Comparison of ENCODE assay signal across 13 cellular contexts in the genomic region with DNA sequence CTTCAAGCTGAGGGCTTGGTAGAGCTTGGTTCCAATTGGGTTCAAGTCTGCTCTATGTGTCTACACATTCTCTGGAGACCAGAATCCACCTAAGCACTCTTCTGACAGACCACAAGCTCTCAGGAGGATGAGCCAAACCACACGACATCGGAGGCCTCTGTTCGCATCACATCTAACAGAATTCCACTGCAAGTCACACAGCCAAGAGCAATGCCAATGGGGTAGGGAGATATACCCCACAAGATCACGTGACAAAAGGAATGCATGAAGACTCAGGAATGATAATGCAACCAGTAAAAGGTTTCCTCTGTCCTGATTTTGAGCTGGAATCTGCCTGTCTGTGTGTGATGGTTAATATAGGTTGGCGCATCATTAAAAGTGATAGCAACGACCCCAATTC. TPM values are rescaled to one million over a fixed set of nuclear protein-coding genes. Genes with fewer than 3 reads are reported as not detected.
DNase-seq lines count a peak whose midpoint lies in the region; ATAC-seq and TF ChIP-seq lines count a peak whose summit lies in the region.
"Had no signal": no experiment of that assay in that cellular context is flagged by ENCODE, and none has a peak within 500 bp of the region (broad histone marks: within the 10 kb centered on the region; RNA-seq: fewer than 3 reads in every experiment).

No MANE protein-coding gene starts in this region.

- H4K20me1 ChIP-seq in BLaER1 treated with 17β-estradiol and CSF1 and Interleukin-3, amounts not matched to agents 10 nM and 100 nM: no peaks in the 10 kb centered on the region

- H3K4me2 ChIP-seq in BLaER1 treated with 17β-estradiol and CSF1 and Interleukin-3, amounts not matched to agents 10 nM and 100 nM: peak overlapping the region in 7 of 11 experiments; percentile 9 to 84 (median 80); a peak in 11 of 22 replicates

- H3K9me3 ChIP-seq in BLaER1 treated with 17β-estradiol and CSF1 and Interleukin-3, amounts not matched to agents 10 nM and 100 nM (replicated peaks in 1 of 11): peaks cover 0 to 22% (median 13%) of the 10 kb centered on the region in 11 experiments; a peak in 14 of 22 replicates
- no peaks in the 10 kb centered on the region for H3K9me3 ChIP-seq in RWPE2 (ENCODE audit: severe bottlenecking)

- H3K4me3 ChIP-seq in BLaER1 treated with 17β-estradiol and CSF1 and Interleukin-3, amounts not matched to agents 10 nM and 100 nM: no peak overlapping the region
- no peak overlapping the region for H3K4me3 ChIP-seq in RWPE2 (ENCODE audit: severe bottlenecking)

- TF ChIP-seq CTCF in RWPE2 (IDR thresholded peaks at IDR 0.05; ENCODE audit: poor library complexity, severe bottlenecking): no peak

- H3K27me3 ChIP-seq in BLaER1 treated with 17β-estradiol and CSF1 and Interleukin-3, amounts not matched to agents 10 nM and 100 nM: no peaks in the 10 kb centered on the region
- peaks cover 20% of the 10 kb centered on the region for H3K27me3 ChIP-seq in RWPE2 (ENCODE audit: insufficient read depth, poor library complexity, severe bottlenecking)

- no peak overlapping the region for H3K27ac ChIP-seq in BLaER1 treated with 17β-estradiol and CSF1 and Interleukin-3, amounts not matched to agents 10 nM and 100 nM
- H3K27ac ChIP-seq in RWPE2 (ENCODE audit: poor library complexity, severe bottlenecking): no peak overlapping the region

- ATAC-seq in RWPE2 (ENCODE audit: low read depth) (no peak), left lobe of liver (no peak), GM18861 (IDR thresholded peaks at IDR 0.05; ENCODE audit: unreplicated experiment) (no peak)
- ATAC-seq: HCT116 had no signal

- H3K9ac ChIP-seq in BLaER1 treated with 17β-estradiol and CSF1 and Interleukin-3, amounts not matched to agents 10 nM and 100 nM: no peak overlapping the region

- DNase-seq in RWPE2 (ENCODE audit: low spot score) (peak; percentile 5), left lobe of liver (ENCODE audit: low spot score) (peak; percentile 5), ureter (ENCODE audit: low spot score) (peak; percentile 7), hypothalamus (lab: John Stamatoyannopoulos, UW) (no peak), DMS 273 treated with DMSO at 0.1 percent for 48 hours (lab: John Stamatoyannopoulos, UW) (no peak)
- DNase-seq: CD4-positive, CD25-positive, alpha-beta regulatory T cell; DMS153; DMS79 treated with DMSO at 0.1 percent for 48 hours; EL; KBM-7 had no signal

- H3K4me1 ChIP-seq in BLaER1 treated with 17β-estradiol and CSF1 and Interleukin-3, amounts not matched to agents 10 nM and 100 nM: peaks cover 16 to 45% (median 31%) of the 10 kb centered on the region in 10 experiments
- H3K4me1 ChIP-seq in RWPE2 (ENCODE audit: insufficient read depth, poor library complexity, severe bottlenecking): no peaks in the 10 kb centered on the region

- H3K36me3 ChIP-seq in BLaER1 treated with 17β-estradiol and CSF1 and Interleukin-3, amounts not matched to agents 10 nM and 100 nM: no peaks in the 10 kb centered on the region
- H3K36me3 ChIP-seq in RWPE2 (ENCODE audit: low read depth): no peaks in the 10 kb centered on the region

RNA-seq across cellular contexts. Expression of a gene that starts 46.6 kb away (rescaled TPM):
- total RNA-seq in left lobe of liver (271 TPM), ureter (1,081 TPM)

RNA-seq across cellular contexts. Expression of a gene that starts 56.5 kb away (rescaled TPM):
- total RNA-seq in left lobe of liver: 0.81 TPM
- 8.2 TPM for total RNA-seq in ureter

Comparison
In these comparisons a context has a peak if more than half of its experiments do, and no peak if none do; other contexts are left out.
1. DNase-seq: peak in RWPE2 (single experiment), left lobe of liver (single experiment) and ureter (single experiment); none in hypothalamus (0 of 51) and DMS 273 treated with DMSO at 0.1 percent for 48 hours (single experiment).